ENCODE assay signal across 1 cellular context in the genomic region with DNA sequence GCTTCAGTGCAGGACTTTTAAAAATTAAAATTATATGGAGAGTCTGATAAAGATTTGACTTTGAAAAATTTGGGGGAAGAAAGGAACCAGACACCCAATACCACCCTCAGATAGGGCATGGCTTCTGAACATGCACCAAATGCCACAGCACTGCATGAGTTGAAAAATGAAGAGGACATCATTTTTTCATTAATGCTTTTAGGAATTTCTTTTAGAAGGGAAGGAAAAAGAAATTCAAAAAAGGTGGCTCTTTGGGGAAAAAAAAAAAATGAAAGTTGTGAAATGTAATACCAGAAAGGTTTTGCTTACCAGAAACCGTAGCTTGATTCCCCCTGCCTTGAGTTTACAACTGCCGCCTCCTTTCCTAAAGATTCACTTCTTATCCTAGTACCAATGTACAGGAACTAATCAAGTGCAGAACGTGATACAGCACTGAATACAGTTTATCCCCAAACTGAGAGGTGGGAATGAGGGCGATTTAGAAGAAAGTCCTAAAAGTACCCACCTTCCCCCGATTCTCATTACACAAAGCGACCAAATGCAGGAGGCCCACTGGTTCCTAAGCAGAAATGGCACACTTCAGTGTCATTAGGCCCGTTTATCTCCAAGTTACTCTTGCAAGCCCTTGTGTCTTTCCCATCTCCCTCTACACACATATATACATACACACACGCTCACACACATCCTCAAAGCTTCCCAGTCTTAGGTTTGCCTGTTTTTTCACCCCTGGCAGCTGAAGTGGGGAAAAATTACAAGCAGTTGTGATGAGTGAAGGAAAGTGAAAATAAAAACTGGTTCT.
A peak's percentile ranks its signal among the peaks of the same experiment; 100 is the strongest.
TF ChIP-seq lines count a peak whose summit lies in the region.

No MANE protein-coding gene starts in this region.

TF ChIP-seq in SK-N-SH, 30 proteins besides CTCF, POLR2A, EP300 and RAD21:
- TF ChIP-seq ELF1 (IDR thresholded peaks at IDR 0.05) (no peak), POLR2AphosphoS5 (IDR thresholded peaks at IDR 0.05; ENCODE audit: low read depth, low read length) (peak; percentile 40; the same call in 1 of the 2 replicates), FOSL2 (IDR thresholded peaks at IDR 0.05; ENCODE audit: borderline replicate concordance, low read depth) (no peak)
